9 cellular contexts compared by ENCODE assay signal in genomic region chr5:96703384-96703910, GRCh38. TPM values are rescaled to one million over a fixed set of nuclear protein-coding genes. Genes with fewer than 3 reads are reported as not detected.
DNase-seq lines count a peak whose midpoint lies in the region; ATAC-seq, FAIRE-seq and TF ChIP-seq lines count a peak whose summit lies in the region.
"Had no signal": no experiment of that assay in that cellular context is flagged by ENCODE, and none has a peak within 500 bp of the region (broad histone marks: within the 10 kb centered on the region; RNA-seq: fewer than 3 reads in every experiment).

No MANE protein-coding gene starts in this region.

- no peak overlapping the region for H3K4ac ChIP-seq in neuronal stem cell (ENCODE audit: low read length)

- CTCF ChIA-PET in activated CD4-positive, alpha-beta T cell treated with anti-CD3 and anti-CD28 coated beads for 36 hours (lab: Charles Lee): interaction anchor here (0.8 to 3.3 kb wide), 6 partner anchors 10 to 833 kb away, joined by 3 to 19 read pairs (median 4); no protein-coding TSS in a partner anchor

- H3K27ac ChIP-seq in OCI-LY3 (ENCODE audit: low read length): no peak overlapping the region
- H3K27ac ChIP-seq in neuronal stem cell (replicated peaks; ENCODE audit: low read length): no peak overlapping the region

- H3K36me3 ChIP-seq in OCI-LY3 (replicated peaks; ENCODE audit: low read depth, low read length) (no peaks in the 10 kb centered on the region), neuronal stem cell (replicated peaks in 1 of 2; ENCODE audit: control insufficient read depth in 2 of 2, insufficient read depth in 2 of 2, low read length in 2 of 2) (no peaks in the 10 kb centered on the region)

- no peak overlapping the region for H3K18ac ChIP-seq in neuronal stem cell (ENCODE audit: low read length)

- no peaks in the 10 kb centered on the region for H3K9me3 Mint-ChIP-seq in activated CD4-positive, alpha-beta T cell treated with anti-CD3 and anti-CD28 coated beads for 36 hours (ENCODE audit: low read depth)
- H3K9me3 Mint-ChIP-seq in endothelial cell (ENCODE audit: unreplicated experiment): no peaks in the 10 kb centered on the region

- no peak overlapping the region for H2BK15ac ChIP-seq in neuronal stem cell (ENCODE audit: low read length)

- peak; percentile 87 for DNase-seq in activated CD4-positive, alpha-beta T cell treated with anti-CD3 and anti-CD28 coated beads for 36 hours
- no peak for DNase-seq in activated CD4-positive, alpha-beta T cell treated with anti-CD3 and anti-CD28 coated beads, Interleukin-2, amount 50 U/mL, for 1 hour
- DNase-seq in endothelial cell (ENCODE audit: low spot score) (no peak), neuronal stem cell (ENCODE audit: low spot score) (no peak), urothelium cell line (ENCODE audit: low spot score) (no peak), glomerular visceral epithelial cell (ENCODE audit: extremely low spot score) (no peak)
- DNase-seq: DND-41 had no signal

- no peak overlapping the region for H3K9ac ChIP-seq in OCI-LY3 (ENCODE audit: low read length)
- H3K9ac ChIP-seq in neuronal stem cell (ENCODE audit: low read depth, low read length, poor library complexity): no peak overlapping the region

- no peaks in the 10 kb centered on the region for H3K79me2 ChIP-seq in OCI-LY3 (ENCODE audit: low read length)

- H3K4me1 ChIP-seq in OCI-LY3 (ENCODE audit: low read length): peaks cover 38% of the 10 kb centered on the region
- H3K4me1 ChIP-seq in neuronal stem cell (ENCODE audit: control insufficient read depth in 2 of 2, insufficient read depth in 1 of 2, low read depth in 1 of 2, low read length in 2 of 2): peaks cover 6 to 9% of the 10 kb centered on the region in 2 donors

- ATAC-seq in activated CD4-positive, alpha-beta T cell treated with anti-CD3 and anti-CD28 coated beads for 36 hours: peak; percentile 84
- ATAC-seq in HG02588 (IDR thresholded peaks at IDR 0.05; ENCODE audit: unreplicated experiment): peak; percentile 65

- no peak overlapping the region for H2BK120ac ChIP-seq in neuronal stem cell (ENCODE audit: low read depth, low read length)

- H3K79me1 ChIP-seq in neuronal stem cell (ENCODE audit: low read depth, low read length): no peaks in the 10 kb centered on the region

- H3K4me3 Mint-ChIP-seq in activated CD4-positive, alpha-beta T cell treated with anti-CD3 and anti-CD28 coated beads for 36 hours: peak overlapping the region; percentile 91
- peak overlapping the region; percentile 96 for H3K4me3 Mint-ChIP-seq in endothelial cell (ENCODE audit: unreplicated experiment)

- no CpG with 5 or more reads among the region's 6 CpGs for WGBS in neuronal stem cell (ENCODE audit: extremely low coverage in 2 of 2, insufficient read length in 2 of 2, insufficient replicate concordance in 1 of 2), 2 donors

- intact Hi-C loops in activated CD4-positive, alpha-beta T cell treated with anti-CD3 and anti-CD28 coated beads for 36 hours (cut with DNase I, micrococcal nuclease): loop anchor here (1.0 to 10.0 kb wide), 10 partner anchors 12 to 845 kb away; partner anchors contain the start of genes CAST (in 1 of the 2) and ERAP1 (in 1 of the 2)

- POLR2A ChIA-PET in activated CD4-positive, alpha-beta T cell treated with anti-CD3 and anti-CD28 coated beads for 36 hours (lab: Charles Lee): interaction anchor here (0.7 to 1.8 kb wide), 6 partner anchors 11 to 105 kb away, joined by 4 to 9 read pairs (median 6); partner anchors contain the start of genes CAST and ERAP1

- H3K27me3 ChIP-seq in OCI-LY3 (ENCODE audit: low read depth, low read length) (no peaks in the 10 kb centered on the region), neuronal stem cell (ENCODE audit: control insufficient read depth in 3 of 3, insufficient read depth in 3 of 3, low read depth in 1 of 3, low read length in 3 of 3) (no peaks in the 10 kb centered on the region)

- no peak overlapping the region for H4K91ac ChIP-seq in neuronal stem cell (ENCODE audit: low read depth, low read length, poor library complexity)

- H4K8ac ChIP-seq in neuronal stem cell (ENCODE audit: low read depth, low read length): no peak overlapping the region

- no peak overlapping the region for H2BK5ac ChIP-seq in neuronal stem cell (ENCODE audit: low read length)

- no peak overlapping the region for H2AFZ ChIP-seq in OCI-LY3 (ENCODE audit: low read depth, low read length)
- peak overlapping the region; percentile 92 for H2AFZ ChIP-seq in neuronal stem cell (ENCODE audit: low read length)

- H3K4me1 Mint-ChIP-seq in activated CD4-positive, alpha-beta T cell treated with anti-CD3 and anti-CD28 coated beads for 36 hours: peaks cover 52% of the 10 kb centered on the region
- H3K4me1 Mint-ChIP-seq in endothelial cell (ENCODE audit: unreplicated experiment): peaks cover 15% of the 10 kb centered on the region

- H3K9me3 ChIP-seq in OCI-LY3 (ENCODE audit: insufficient read depth, low read length) (no peaks in the 10 kb centered on the region), neuronal stem cell (replicated peaks in 1 of 2; ENCODE audit: control insufficient read depth in 2 of 2, insufficient read depth in 1 of 2, low read depth in 1 of 2, low read length in 2 of 2) (no peaks in the 10 kb centered on the region)

- no peak overlapping the region for H3K23ac ChIP-seq in neuronal stem cell (ENCODE audit: low read depth, low read length, poor library complexity)

- H4K20me1 ChIP-seq in OCI-LY3 (ENCODE audit: insufficient read depth, low read length): peaks cover 22% of the 10 kb centered on the region

- H2AK5ac ChIP-seq in neuronal stem cell (ENCODE audit: low read depth, low read length): no peak overlapping the region

- FAIRE-seq in urothelium cell line (lab: Jason Lieb, UNC): no peak

- H3K14ac ChIP-seq in neuronal stem cell (ENCODE audit: low read length): no peak overlapping the region

- H3K4me3 ChIP-seq in OCI-LY3 (ENCODE audit: low read length) (peak overlapping the region; percentile 84), neuronal stem cell (ENCODE audit: low read length in 2 of 2) (peak overlapping the region; percentile 61 to 90)

- no peak overlapping the region for H2BK12ac ChIP-seq in neuronal stem cell (ENCODE audit: low read length)

- no peaks in the 10 kb centered on the region for H3K27me3 Mint-ChIP-seq in activated CD4-positive, alpha-beta T cell treated with anti-CD3 and anti-CD28 coated beads for 36 hours
- peaks cover 4% of the 10 kb centered on the region for H3K27me3 Mint-ChIP-seq in endothelial cell (ENCODE audit: unreplicated experiment)

- peak overlapping the region; percentile 81 for H3K27ac Mint-ChIP-seq in activated CD4-positive, alpha-beta T cell treated with anti-CD3 and anti-CD28 coated beads for 36 hours
- H3K27ac Mint-ChIP-seq in endothelial cell (ENCODE audit: unreplicated experiment): peak overlapping the region; percentile 98

- H3K36me3 Mint-ChIP-seq in activated CD4-positive, alpha-beta T cell treated with anti-CD3 and anti-CD28 coated beads for 36 hours (ENCODE audit: low read depth): no peaks in the 10 kb centered on the region
- H3K36me3 Mint-ChIP-seq in endothelial cell (ENCODE audit: low read depth, unreplicated experiment): no peaks in the 10 kb centered on the region

- H3K4me2 ChIP-seq in OCI-LY3 (ENCODE audit: low read length) (peak overlapping the region; percentile 92), neuronal stem cell (ENCODE audit: insufficient read depth, low read length, poor library complexity, severe bottlenecking) (peak overlapping the region; percentile 76)

- no peak for TF ChIP-seq CTCF in OCI-LY3 (IDR thresholded peaks at IDR 0.05; ENCODE audit: low read depth, low read length)
- TF ChIP-seq CTCF in endothelial cell (IDR thresholded peaks at IDR 0.05; ENCODE audit: unreplicated experiment): no peak

RNA-seq across cellular contexts. Expression of gene CAST, which starts 41.3 kb away (rescaled TPM):
- 100 to 1,000 TPM; 136 to 211 TPM for total RNA-seq in activated CD4-positive, alpha-beta T cell treated with anti-CD3 and anti-CD28 coated beads for 36 hours
- total RNA-seq in endothelial cell (ENCODE audit: unreplicated experiment): 105 TPM
- 46.2 TPM for polyA plus RNA-seq in neuronal stem cell (2013, experiment 1 of 2)
- polyA plus RNA-seq in neuronal stem cell (2013, experiment 2 of 2): 48.1 TPM
